ENCODE assay signal across 15 cellular contexts in the genomic region with DNA sequence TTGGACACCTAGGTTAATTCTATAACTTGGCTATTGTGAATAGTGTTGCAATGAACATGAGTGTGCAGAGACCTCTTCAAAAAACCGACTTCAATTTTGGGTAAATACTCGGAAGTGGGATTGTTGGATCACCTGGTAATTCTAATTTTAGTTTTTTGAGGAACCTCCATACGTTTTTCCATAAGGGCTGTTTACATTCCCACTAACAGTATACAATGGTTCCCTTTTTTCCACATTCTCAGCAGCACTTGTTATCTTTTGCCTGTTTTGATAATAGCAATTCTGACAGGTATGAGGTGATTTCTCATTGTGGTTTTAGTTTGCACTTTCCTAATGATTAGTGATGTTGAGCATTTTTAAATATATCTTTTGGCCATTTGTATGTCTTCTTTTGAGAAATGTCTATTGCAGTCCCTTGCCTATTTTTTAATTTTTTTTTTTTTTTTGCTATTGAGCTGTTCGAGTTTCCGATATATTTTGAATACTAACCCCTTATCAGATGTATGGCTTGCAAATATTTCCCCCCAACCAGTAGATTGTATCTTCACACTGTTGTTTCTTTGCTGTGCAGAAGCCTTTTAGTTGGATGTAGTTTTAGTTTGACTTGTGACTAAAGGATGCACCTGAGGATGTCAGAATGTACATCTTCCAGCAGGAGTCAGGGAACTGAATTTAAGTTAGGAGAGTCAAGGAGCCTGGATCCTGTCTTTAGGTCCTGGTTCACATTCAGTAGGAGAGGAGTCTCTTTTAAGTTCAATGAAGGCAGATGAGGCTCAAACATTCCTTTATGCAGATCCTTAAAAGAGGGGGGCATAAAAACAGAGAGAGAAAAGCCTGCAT.
A peak's percentile ranks its signal among the peaks of the same experiment; 100 is the strongest.
DNase-seq lines count a peak whose midpoint lies in the region; ATAC-seq lines count a peak whose summit lies in the region.
"Had no signal": no experiment of that assay in that cellular context is flagged by ENCODE, and none has a peak within 500 bp of the region (broad histone marks: within the 10 kb centered on the region; RNA-seq: fewer than 3 reads in every experiment).

No MANE protein-coding gene starts in this region.

- no peaks in the 10 kb centered on the region for H3K9me3 ChIP-seq in CD8-positive, alpha-beta memory T cell (ENCODE audit: low read length)
- H3K9me3 ChIP-seq: mucosa of descending colon had no signal

- H3K4me1 Mint-ChIP-seq in CD8-positive, alpha-beta memory T cell, result peaks cover 10 to 17% (median 13%) of the 10 kb centered on the region in 3 donors
- peaks cover 8 to 17% (median 12%) of the 10 kb centered on the region in 3 donors for H3K4me1 Mint-ChIP-seq in T-cell

- H3K27ac ChIP-seq in CD8-positive, alpha-beta memory T cell (ENCODE audit: low read depth, low read length), result no peak overlapping the region
- H3K27ac ChIP-seq: epithelial cell of prostate had no signal

- H3K27me3 Mint-ChIP-seq in CD8-positive, alpha-beta memory T cell, result peaks cover 0 to 3% of the 10 kb centered on the region in 2 donors
- H3K27me3 Mint-ChIP-seq in T-cell, result no peaks in the 10 kb centered on the region
- H3K27me3 Mint-ChIP-seq: activated B cell treated with CpG ODN at 0.5 μM for 24 hours; activated T-helper 17 cell treated with anti-CD3 and anti-CD28 coated beads, Interleukin-2, amount 50 U/mL, for 72 hours had no signal

- CTCF ChIA-PET in CD8-positive, alpha-beta memory T cell (lab: Charles Lee), result interaction anchor here (0.7 to 3.4 kb wide), 19 partner anchors 9 to 327 kb away, joined by 3 to 143 read pairs (median 6); no protein-coding TSS in a partner anchor
- CTCF ChIA-PET in T-cell (lab: Charles Lee), result interaction anchor here (0.6 to 6.2 kb wide), 21 partner anchors 13 to 894 kb away, joined by 3 to 170 read pairs (median 4); no protein-coding TSS in a partner anchor

- H3K4me3 ChIP-seq in CD8-positive, alpha-beta memory T cell (ENCODE audit: low read length), result no peak overlapping the region
- H3K4me3 ChIP-seq: mucosa of descending colon had no signal

- H3K4me1 ChIP-seq in CD8-positive, alpha-beta memory T cell (ENCODE audit: insufficient read depth, low read length), result peaks cover 10% of the 10 kb centered on the region

- no peaks in the 10 kb centered on the region for H3K27me3 ChIP-seq in CD8-positive, alpha-beta memory T cell (ENCODE audit: insufficient read depth, low read length, poor library complexity, severe bottlenecking)

- peak overlapping the region in 1 of 7 donors; percentile 13 for H3K4me3 Mint-ChIP-seq in CD8-positive, alpha-beta memory T cell
- H3K4me3 Mint-ChIP-seq in T-cell, result peak overlapping the region in 1 of 3 donors; percentile 42
- H3K4me3 Mint-ChIP-seq: activated B cell treated with CpG ODN at 0.5 μM for 24 hours; activated T-helper 17 cell treated with anti-CD3 and anti-CD28 coated beads, Interleukin-2, amount 50 U/mL, for 72 hours; type B pancreatic cell had no signal

- ATAC-seq in GM19438 (IDR thresholded peaks at IDR 0.05; ENCODE audit: low read depth, unreplicated experiment), result peak; percentile 36
- ATAC-seq in HG02885 (IDR thresholded peaks at IDR 0.05; ENCODE audit: poor library complexity, unreplicated experiment), result peak; percentile 33
- ATAC-seq in T-cell (replicated peaks in 1 of 4), result peak in 2 of 4 experiments; percentile 5 to 42
- no peak for ATAC-seq in left cardiac atrium

- no peaks in the 10 kb centered on the region for H3K36me3 ChIP-seq in CD8-positive, alpha-beta memory T cell (ENCODE audit: insufficient read depth, low read length)

- no peaks in the 10 kb centered on the region for H3K9me3 Mint-ChIP-seq in CD8-positive, alpha-beta memory T cell
- H3K9me3 Mint-ChIP-seq in T-cell, result no peaks in the 10 kb centered on the region
- H3K9me3 Mint-ChIP-seq: activated B cell treated with CpG ODN at 0.5 μM for 24 hours; activated T-helper 17 cell treated with anti-CD3 and anti-CD28 coated beads, Interleukin-2, amount 50 U/mL, for 72 hours had no signal

- POLR2A ChIA-PET in CD8-positive, alpha-beta memory T cell (lab: Charles Lee), result interaction anchor here (0.6 to 2.3 kb wide), 2 partner anchors 47 to 436 kb away, joined by 4 to 20 read pairs; no protein-coding TSS in a partner anchor
- POLR2A ChIA-PET in T-cell (lab: Charles Lee), result interaction anchor here (0.6 to 1.6 kb wide), 3 partner anchors 47 to 461 kb away, joined by 3 to 8 read pairs (median 5); no protein-coding TSS in a partner anchor

- no peak for DNase-seq in CD8-positive, alpha-beta memory T cell
- DNase-seq in T-cell, result no peak
- no peak for DNase-seq in left cardiac atrium
- DNase-seq in SHP77 treated with DMSO at 0.1 percent for 48 hours (lab: John Stamatoyannopoulos, UW), result no peak
- no peak for DNase-seq in activated CD4-positive, alpha-beta T cell treated with anti-CD3 and anti-CD28 coated beads for 1 hour
- DNase-seq in stimulated activated CD4-positive, alpha-beta T cell treated with anti-CD3 and anti-CD28 coated beads, Interleukin-15, amount 100 ng/mL, for 24 hours, result no peak
- DNase-seq: activated B cell treated with CpG ODN at 0.5 μM for 24 hours, NCI-H1048, SIG-M5 had no signal

- no peaks in the 10 kb centered on the region for H3K36me3 Mint-ChIP-seq in CD8-positive, alpha-beta memory T cell
- H3K36me3 Mint-ChIP-seq in T-cell, result no peaks in the 10 kb centered on the region
- H3K36me3 Mint-ChIP-seq: type B pancreatic cell had no signal

- peak overlapping the region in 7 of 8 donors; percentile 4 to 96 (median 72) for H3K27ac Mint-ChIP-seq in CD8-positive, alpha-beta memory T cell
- H3K27ac Mint-ChIP-seq in T-cell, result peak overlapping the region; percentile 5 to 85
- H3K27ac Mint-ChIP-seq: activated B cell treated with CpG ODN at 0.5 μM for 24 hours; activated T-helper 17 cell treated with anti-CD3 and anti-CD28 coated beads, Interleukin-2, amount 50 U/mL, for 72 hours had no signal

- intact Hi-C loops in left cardiac atrium (cut with DNase I), result loop anchor here in 1 of 2 donors (5.0 kb wide), 2 partner anchors 45 to 440 kb away; no protein-coding TSS in a partner anchor

Comparison
In these comparisons a context has a peak if more than half of its experiments do, and no peak if none do; other contexts are left out.
1. ATAC-seq: peak in GM19438 (single experiment) and HG02885 (single experiment); none in left cardiac atrium (0 of 2).